1 cellular context compared by ENCODE assay signal in the genomic region with DNA sequence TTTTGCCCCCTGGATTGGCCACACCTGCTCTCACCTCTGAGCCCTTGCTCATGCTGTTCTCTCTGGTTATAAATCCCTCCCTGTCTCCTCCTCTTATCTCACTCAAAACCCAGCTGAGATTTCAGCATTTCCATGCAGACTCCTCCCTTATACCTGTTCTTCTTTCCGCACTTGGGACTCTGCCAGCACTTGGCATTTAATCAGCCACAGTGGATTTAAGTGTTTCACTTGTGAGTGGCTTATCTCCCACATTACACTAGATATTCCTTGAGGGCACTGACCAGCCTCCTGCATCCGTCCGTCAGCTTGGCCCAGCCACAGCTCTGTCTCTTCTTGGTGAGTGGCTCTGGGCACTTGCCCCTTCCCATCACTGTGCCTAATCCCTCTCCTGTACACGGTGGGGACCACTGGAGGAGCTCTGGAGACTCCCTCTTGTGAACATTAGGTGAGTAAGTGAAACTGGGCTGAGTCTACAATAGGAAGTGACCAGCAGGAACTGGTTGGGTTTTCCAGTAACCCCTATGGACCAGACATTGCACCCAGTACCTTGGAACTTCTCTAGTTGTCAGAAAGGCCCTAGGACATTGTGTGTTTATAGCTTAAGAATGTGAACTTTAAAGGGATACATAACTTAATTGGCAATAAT.
TF ChIP-seq lines count a peak whose summit lies in the region.

No MANE protein-coding gene starts in this region.

TF ChIP-seq in SK-N-SH treated with all-trans-retinoic acid at 6 μM for 48 hours, 23 proteins besides CTCF, POLR2A, EP300 and RAD21:
- TF ChIP-seq, protein P1, sequence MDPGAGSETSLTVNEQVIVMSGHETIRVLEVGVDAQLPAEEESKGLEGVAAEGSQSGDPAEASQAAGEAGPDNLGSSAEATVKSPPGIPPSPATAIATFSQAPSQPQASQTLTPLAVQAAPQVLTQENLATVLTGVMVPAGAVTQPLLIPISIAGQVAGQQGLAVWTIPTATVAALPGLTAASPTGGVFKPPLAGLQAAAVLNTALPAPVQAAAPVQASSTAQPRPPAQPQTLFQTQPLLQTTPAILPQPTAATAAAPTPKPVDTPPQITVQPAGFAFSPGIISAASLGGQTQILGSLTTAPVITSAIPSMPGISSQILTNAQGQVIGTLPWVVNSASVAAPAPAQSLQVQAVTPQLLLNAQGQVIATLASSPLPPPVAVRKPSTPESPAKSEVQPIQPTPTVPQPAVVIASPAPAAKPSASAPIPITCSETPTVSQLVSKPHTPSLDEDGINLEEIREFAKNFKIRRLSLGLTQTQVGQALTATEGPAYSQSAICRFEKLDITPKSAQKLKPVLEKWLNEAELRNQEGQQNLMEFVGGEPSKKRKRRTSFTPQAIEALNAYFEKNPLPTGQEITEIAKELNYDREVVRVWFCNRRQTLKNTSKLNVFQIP (CRISPR knock-in tag; IDR thresholded peaks at IDR 0.05; ENCODE audit: borderline replicate concordance, low read depth): no peak
- TF ChIP-seq SNAI2 (CRISPR knock-in tag; IDR thresholded peaks at IDR 0.05): no peak
- TF ChIP-seq TOX (CRISPR knock-in tag; IDR thresholded peaks at IDR 0.05; ENCODE audit: borderline replicate concordance): no peak
- no peak for TF ChIP-seq ZFP3 (CRISPR knock-in tag; IDR thresholded peaks at IDR 0.05)
- no peak for TF ChIP-seq ZC3H10 (CRISPR knock-in tag; IDR thresholded peaks at IDR 0.05)
- TF ChIP-seq RARB (CRISPR knock-in tag; IDR thresholded peaks at IDR 0.05): no peak
- TF ChIP-seq PPARA (CRISPR knock-in tag; IDR thresholded peaks at IDR 0.05; ENCODE audit: borderline replicate concordance): no peak
- TF ChIP-seq, protein P2, sequence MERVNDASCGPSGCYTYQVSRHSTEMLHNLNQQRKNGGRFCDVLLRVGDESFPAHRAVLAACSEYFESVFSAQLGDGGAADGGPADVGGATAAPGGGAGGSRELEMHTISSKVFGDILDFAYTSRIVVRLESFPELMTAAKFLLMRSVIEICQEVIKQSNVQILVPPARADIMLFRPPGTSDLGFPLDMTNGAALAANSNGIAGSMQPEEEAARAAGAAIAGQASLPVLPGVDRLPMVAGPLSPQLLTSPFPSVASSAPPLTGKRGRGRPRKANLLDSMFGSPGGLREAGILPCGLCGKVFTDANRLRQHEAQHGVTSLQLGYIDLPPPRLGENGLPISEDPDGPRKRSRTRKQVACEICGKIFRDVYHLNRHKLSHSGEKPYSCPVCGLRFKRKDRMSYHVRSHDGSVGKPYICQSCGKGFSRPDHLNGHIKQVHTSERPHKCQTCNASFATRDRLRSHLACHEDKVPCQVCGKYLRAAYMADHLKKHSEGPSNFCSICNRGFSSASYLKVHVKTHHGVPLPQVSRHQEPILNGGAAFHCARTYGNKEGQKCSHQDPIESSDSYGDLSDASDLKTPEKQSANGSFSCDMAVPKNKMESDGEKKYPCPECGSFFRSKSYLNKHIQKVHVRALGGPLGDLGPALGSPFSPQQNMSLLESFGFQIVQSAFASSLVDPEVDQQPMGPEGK (CRISPR knock-in tag; IDR thresholded peaks at IDR 0.05; ENCODE audit: borderline replicate concordance): no peak
- no peak for TF ChIP-seq GLIS3 (CRISPR knock-in tag; IDR thresholded peaks at IDR 0.05)
